In genomic region chr20:31236953-31237352, GRCh38 we compare ENCODE assay signal across 32 cellular contexts. TPM values are rescaled to one million over a fixed set of nuclear protein-coding genes. Genes with fewer than 3 reads are reported as not detected.
"Had no signal": no experiment of that assay in that cellular context is flagged by ENCODE, and none has a peak within 500 bp of the region (broad histone marks: within the 10 kb centered on the region; RNA-seq: fewer than 3 reads in every experiment).

No MANE protein-coding gene starts in this region.

- H3K27ac ChIP-seq: lower lobe of right lung, pancreas, prostate gland, sigmoid colon, spleen, tibial nerve, upper lobe of left lung, vagina had no signal

- H3K9me3 ChIP-seq: prostate gland had no signal

- H3K4me1 ChIP-seq: lower lobe of right lung, pancreas, prostate gland, sigmoid colon, spleen, tibial nerve, upper lobe of left lung, vagina had no signal

- H3K4me3 ChIP-seq: lower lobe of right lung, pancreas, prostate gland, sigmoid colon, spleen, tibial nerve, upper lobe of left lung, vagina had no signal

- DNase-seq: hypothalamus; kidney glomerular epithelial cell; left cardiac atrium; left ventricle myocardium superior; lower lobe of right lung; mammary epithelial cell; mesenchymal stem cell; naive thymus-derived CD8-positive, alpha-beta T cell; nucleus accumbens; pancreas; posterior cingulate gyrus; retina; right cardiac atrium; sigmoid colon; small intestine; spleen; stimulated activated CD4-positive, alpha-beta T cell treated with anti-CD3 and anti-CD28 coated beads, Interleukin-4, amount 100 ng/mL, for 24 hours; stimulated activated naive CD4-positive, alpha-beta T cell; substantia nigra; upper lobe of left lung had no signal

- H3K36me3 ChIP-seq: lower lobe of right lung, pancreas, prostate gland, sigmoid colon, spleen, tibial nerve, upper lobe of left lung, vagina had no signal

- H3K27me3 ChIP-seq: pancreas, sigmoid colon, spleen, tibial nerve, upper lobe of left lung, vagina had no signal

- ATAC-seq: left cardiac atrium; left lobe of liver; left ventricle myocardium superior; lower lobe of right lung; naive thymus-derived CD8-positive, alpha-beta T cell; pancreas; right cardiac atrium; stimulated activated effector memory CD8-positive, alpha-beta T cell treated with anti-CD3 and anti-CD28 coated beads, Interleukin-12 subunit alpha, Interleukin-12 subunit beta, amount 100 ng/mL, for 72 hours had no signal

RNA-seq across cellular contexts. Expression of gene DEFB115, which starts 20.5 kb away (rescaled TPM):
- total RNA-seq: left cardiac atrium; left lobe of liver; left ventricle myocardium superior; lower lobe of right lung; mammary epithelial cell; mucosa of gallbladder; naive thymus-derived CD8-positive, alpha-beta T cell; neural crest cell; osteoblast; pancreas; prostate gland; right cardiac atrium; sigmoid colon; spleen; temporal lobe; tibial nerve; upper lobe of left lung; urinary bladder; vagina had no signal
- polyA plus RNA-seq: keratinocyte; mammary epithelial cell; naive thymus-derived CD8-positive, alpha-beta T cell; pancreas; right cardiac atrium; sigmoid colon; small intestine; spleen; thymus; urinary bladder had no signal
